19 cellular contexts compared by ENCODE assay signal in genomic region chr20:62901891-62902290, GRCh38. TPM values are rescaled to one million over a fixed set of nuclear protein-coding genes. Genes with fewer than 3 reads are reported as not detected.
DNase-seq lines count a peak whose midpoint lies in the region; ATAC-seq and TF ChIP-seq lines count a peak whose summit lies in the region.
"Had no signal": no experiment of that assay in that cellular context is flagged by ENCODE, and none has a peak within 500 bp of the region (broad histone marks: within the 10 kb centered on the region; RNA-seq: fewer than 3 reads in every experiment).

No MANE protein-coding gene starts in this region.

- CTCF ChIA-PET in activated CD8-positive, alpha-beta T cell treated with anti-CD3 and anti-CD28 coated beads for 36 hours (lab: Charles Lee): interaction anchor here (0.8 to 7.4 kb wide), 13 partner anchors 13 to 107 kb away, joined by 3 to 113 read pairs (median 6); partner anchors contain the start of gene DIDO1
- CTCF ChIA-PET in activated CD8-positive, alpha-beta T cell treated with anti-CD3 and anti-CD28 coated beads, Interleukin-2, amount 10 ng/mL, durations not matched to agents 7 days and 5 days (lab: Charles Lee): interaction anchor here (0.9 to 8.1 kb wide), 7 partner anchors 8 to 107 kb away, joined by 3 to 182 read pairs (median 10); no protein-coding TSS in a partner anchor

- H3K4me1 ChIP-seq in ovary (ENCODE audit: insufficient read depth): peaks cover 3% of the 10 kb centered on the region

- H3K27me3 Mint-ChIP-seq in activated CD8-positive, alpha-beta T cell treated with anti-CD3 and anti-CD28 coated beads for 36 hours: no peaks in the 10 kb centered on the region
- no peaks in the 10 kb centered on the region for H3K27me3 Mint-ChIP-seq in activated CD8-positive, alpha-beta T cell treated with anti-CD3 and anti-CD28 coated beads, Interleukin-2, amount 10 ng/mL, durations not matched to agents 7 days and 5 days (ENCODE audit: low read depth)
- no peaks in the 10 kb centered on the region for H3K27me3 Mint-ChIP-seq in mesothelial cell of epicardium (ENCODE audit: low read depth)

- no peak for TF ChIP-seq POLR2A in ovary (IDR thresholded peaks at IDR 0.05)

- no peak overlapping the region for H3K4me3 ChIP-seq in WERI-Rb-1 (ENCODE audit: low read depth, low read length)
- no peak overlapping the region for H3K4me3 ChIP-seq in ovary
- H3K4me3 ChIP-seq: BLaER1 treated with 17β-estradiol and CSF1 and Interleukin-3, amounts not matched to agents 10 nM and 100 nM; PC-9 had no signal

- no peak for DNase-seq in activated CD8-positive, alpha-beta T cell treated with anti-CD3 and anti-CD28 coated beads for 36 hours
- no peak for DNase-seq in activated CD8-positive, alpha-beta T cell treated with anti-CD3 and anti-CD28 coated beads, Interleukin-2, amount 10 ng/mL, durations not matched to agents 7 days and 5 days
- DNase-seq in D341Med (ENCODE audit: low spot score): peak; percentile 15
- no peak for DNase-seq in WERI-Rb-1
- no peak for DNase-seq in mesothelial cell of epicardium (ENCODE audit: low spot score in 2 of 2, unreplicated experiment in 2 of 2)
- no peak for DNase-seq in ovary
- DNase-seq: KBM-7; NCI-H1092; NCI-H1694; NCI-H69; NK-92 treated with Interleukin-12 subunit alpha and Interleukin-12 subunit beta, amount 100 ng/mL, for 24 hours; PC-9; Right ventricle myocardium superior had no signal

- ATAC-seq in activated CD8-positive, alpha-beta T cell treated with anti-CD3 and anti-CD28 coated beads for 36 hours: no peak
- ATAC-seq in activated CD8-positive, alpha-beta T cell treated with anti-CD3 and anti-CD28 coated beads, Interleukin-2, amount 10 ng/mL, durations not matched to agents 7 days and 5 days: no peak
- ATAC-seq in GM18867 (IDR thresholded peaks at IDR 0.05; ENCODE audit: unreplicated experiment) (no peak), GM18868 (IDR thresholded peaks at IDR 0.05; ENCODE audit: unreplicated experiment) (no peak)
- ATAC-seq: HCT116 had no signal

- TF ChIP-seq EP300 in ovary (IDR thresholded peaks at IDR 0.05): no peak

- H3K9me3 Mint-ChIP-seq in activated CD8-positive, alpha-beta T cell treated with anti-CD3 and anti-CD28 coated beads for 36 hours: no peaks in the 10 kb centered on the region
- H3K9me3 Mint-ChIP-seq in activated CD8-positive, alpha-beta T cell treated with anti-CD3 and anti-CD28 coated beads, Interleukin-2, amount 10 ng/mL, durations not matched to agents 7 days and 5 days (ENCODE audit: insufficient read depth): no peaks in the 10 kb centered on the region
- no peaks in the 10 kb centered on the region for H3K9me3 Mint-ChIP-seq in mesothelial cell of epicardium

- peak overlapping the region; percentile 77; the same call in 1 of the 2 replicates for H3K27ac ChIP-seq in WERI-Rb-1
- no peak overlapping the region for H3K27ac ChIP-seq in ovary
- H3K27ac ChIP-seq: BLaER1 treated with 17β-estradiol and CSF1 and Interleukin-3, amounts not matched to agents 10 nM and 100 nM; PC-9 had no signal

- H3K36me3 Mint-ChIP-seq in activated CD8-positive, alpha-beta T cell treated with anti-CD3 and anti-CD28 coated beads for 36 hours (ENCODE audit: low read depth): peaks cover 46% of the 10 kb centered on the region
- H3K36me3 Mint-ChIP-seq in activated CD8-positive, alpha-beta T cell treated with anti-CD3 and anti-CD28 coated beads, Interleukin-2, amount 10 ng/mL, durations not matched to agents 7 days and 5 days (ENCODE audit: low read depth): peaks cover 72% of the 10 kb centered on the region
- peaks cover 30% of the 10 kb centered on the region for H3K36me3 Mint-ChIP-seq in mesothelial cell of epicardium

- TF ChIP-seq CTCF in activated CD8-positive, alpha-beta T cell treated with anti-CD3 and anti-CD28 coated beads for 36 hours (IDR thresholded peaks at IDR 0.05): no peak
- TF ChIP-seq CTCF in WERI-Rb-1 (IDR thresholded peaks at IDR 0.05; ENCODE audit: low read depth, low read length) (no peak), mesothelial cell of epicardium (IDR thresholded peaks at IDR 0.05; ENCODE audit: unreplicated experiment) (no peak), ovary (IDR thresholded peaks at IDR 0.05) (no peak)

- intact Hi-C loops in activated CD8-positive, alpha-beta T cell treated with anti-CD3 and anti-CD28 coated beads for 36 hours (cut with micrococcal nuclease): loop anchor here (2.0 to 10.0 kb wide), 2 partner anchors 53 to 107 kb away; partner anchors contain the start of gene SLC17A9
- intact Hi-C loops in ovary (cut with DNase I): loop anchor here (2.0 to 10.0 kb wide), 3 partner anchors 103 to 107 kb away; partner anchors contain the start of gene BHLHE23 (in 3 of the 4)

- H3K36me3 ChIP-seq in WERI-Rb-1: peaks cover 64% of the 10 kb centered on the region
- peaks cover 3% of the 10 kb centered on the region for H3K36me3 ChIP-seq in ovary

- peaks cover 40% of the 10 kb centered on the region for H3K4me1 Mint-ChIP-seq in activated CD8-positive, alpha-beta T cell treated with anti-CD3 and anti-CD28 coated beads for 36 hours (ENCODE audit: low read depth)
- H3K4me1 Mint-ChIP-seq in activated CD8-positive, alpha-beta T cell treated with anti-CD3 and anti-CD28 coated beads, Interleukin-2, amount 10 ng/mL, durations not matched to agents 7 days and 5 days (ENCODE audit: low read depth): peaks cover 54% of the 10 kb centered on the region
- peaks cover 35% of the 10 kb centered on the region for H3K4me1 Mint-ChIP-seq in mesothelial cell of epicardium

- no peak overlapping the region for H3K4me3 Mint-ChIP-seq in activated CD8-positive, alpha-beta T cell treated with anti-CD3 and anti-CD28 coated beads for 36 hours
- no peak overlapping the region for H3K4me3 Mint-ChIP-seq in activated CD8-positive, alpha-beta T cell treated with anti-CD3 and anti-CD28 coated beads, Interleukin-2, amount 10 ng/mL, durations not matched to agents 7 days and 5 days
- H3K4me3 Mint-ChIP-seq in mesothelial cell of epicardium: no peak overlapping the region

- H3K27ac Mint-ChIP-seq in activated CD8-positive, alpha-beta T cell treated with anti-CD3 and anti-CD28 coated beads for 36 hours: peak overlapping the region; percentile 48
- no peak overlapping the region for H3K27ac Mint-ChIP-seq in activated CD8-positive, alpha-beta T cell treated with anti-CD3 and anti-CD28 coated beads, Interleukin-2, amount 10 ng/mL, durations not matched to agents 7 days and 5 days
- peak overlapping the region; percentile 92 for H3K27ac Mint-ChIP-seq in mesothelial cell of epicardium

- POLR2A ChIA-PET in activated CD8-positive, alpha-beta T cell treated with anti-CD3 and anti-CD28 coated beads for 36 hours (lab: Charles Lee): interaction anchor here (0.8 to 3.2 kb wide), 6 partner anchors 10 to 37 kb away, joined by 3 to 20 read pairs (median 8); partner anchors contain the start of gene GID8
- POLR2A ChIA-PET in activated CD8-positive, alpha-beta T cell treated with anti-CD3 and anti-CD28 coated beads, Interleukin-2, amount 10 ng/mL, durations not matched to agents 7 days and 5 days (lab: Charles Lee): interaction anchor here (0.8 to 1.5 kb wide), 3 partner anchors 23 to 36 kb away, joined by 3 to 4 read pairs (median 4); partner anchors contain the start of gene GID8

- H3K9me3 ChIP-seq in WERI-Rb-1 (ENCODE audit: severe bottlenecking): no peaks in the 10 kb centered on the region
- no peaks in the 10 kb centered on the region for H3K9me3 ChIP-seq in ovary
- H3K9me3 ChIP-seq: BLaER1 treated with 17β-estradiol and CSF1 and Interleukin-3, amounts not matched to agents 10 nM and 100 nM had no signal

- no peaks in the 10 kb centered on the region for H3K27me3 ChIP-seq in WERI-Rb-1 (ENCODE audit: insufficient read depth, low read depth, severe bottlenecking)
- H3K27me3 ChIP-seq in ovary: no peaks in the 10 kb centered on the region
- H3K27me3 ChIP-seq: BLaER1 treated with 17β-estradiol and CSF1 and Interleukin-3, amounts not matched to agents 10 nM and 100 nM had no signal

- 80 to 89% (median 83%) methylated on average over 11 of the region's 11 CpGs for WGBS in ovary, 3 donors

RNA-seq across cellular contexts. Expression of gene DIDO1, which starts 24.4 kb away (rescaled TPM):
- total RNA-seq in activated CD8-positive, alpha-beta T cell treated with anti-CD3 and anti-CD28 coated beads for 36 hours: 10 to 100 TPM; 45.9 to 47.4 TPM
- total RNA-seq in activated CD8-positive, alpha-beta T cell treated with anti-CD3 and anti-CD28 coated beads, Interleukin-2, amount 10 ng/mL, durations not matched to agents 7 days and 5 days: 10 to 100 TPM; 69.6 to 74.0 TPM
- total RNA-seq in mesothelial cell of epicardium: 70.3 to 73.1 TPM (median 70.5 TPM) in 3 replicates
- 10 to 100 TPM; 49.4 to 82.2 (median 69.8) TPM for total RNA-seq in ovary
- 10 to 100 TPM; 42.9 to 47.0 TPM for polyA plus RNA-seq in ovary

RNA-seq across cellular contexts. Expression of gene GID8, which starts 36.1 kb away (rescaled TPM):
- 10 to 100 TPM; 39.2 to 42.2 TPM for total RNA-seq in activated CD8-positive, alpha-beta T cell treated with anti-CD3 and anti-CD28 coated beads for 36 hours
- total RNA-seq in activated CD8-positive, alpha-beta T cell treated with anti-CD3 and anti-CD28 coated beads, Interleukin-2, amount 10 ng/mL, durations not matched to agents 7 days and 5 days: 10 to 100 TPM; 37.3 to 39.7 TPM
- 57.8 to 59.2 TPM (median 57.9 TPM) in 3 replicates for total RNA-seq in mesothelial cell of epicardium
- 10 to 100 TPM; 23.6 to 54.3 (median 47.0) TPM for total RNA-seq in ovary
- 10 to 100 TPM; 26.5 to 30.1 TPM for polyA plus RNA-seq in ovary

RNA-seq across cellular contexts. Expression of gene TCFL5, which starts 40.3 kb away (rescaled TPM):
- total RNA-seq in activated CD8-positive, alpha-beta T cell treated with anti-CD3 and anti-CD28 coated beads for 36 hours: 1 to 10 TPM; 7.5 to 7.6 TPM
- total RNA-seq in activated CD8-positive, alpha-beta T cell treated with anti-CD3 and anti-CD28 coated beads, Interleukin-2, amount 10 ng/mL, durations not matched to agents 7 days and 5 days: 1 to 10 TPM; 7.9 to 9.6 TPM
- total RNA-seq in mesothelial cell of epicardium: 12.0 to 12.6 TPM (median 12.2 TPM) in 3 replicates
- 10 to 100 TPM in 5 of 7 donors, 1 to 10 TPM in 2; 8.5 to 17.9 (median 15.0) TPM for total RNA-seq in ovary
- polyA plus RNA-seq in ovary: 10 to 100 TPM in 1 of 2 donors, 1 to 10 TPM in 1; 8.1 to 10.5 TPM

RNA-seq across cellular contexts. Expression of gene SLC17A9, which starts 50.6 kb away (rescaled TPM):
- total RNA-seq in activated CD8-positive, alpha-beta T cell treated with anti-CD3 and anti-CD28 coated beads for 36 hours: 10 to 100 TPM; 78.5 to 78.7 TPM
- 10 to 100 TPM; 57.8 to 69.7 TPM for total RNA-seq in activated CD8-positive, alpha-beta T cell treated with anti-CD3 and anti-CD28 coated beads, Interleukin-2, amount 10 ng/mL, durations not matched to agents 7 days and 5 days
- total RNA-seq in mesothelial cell of epicardium (5.3 to 7.1 TPM (median 5.7 TPM) in 3 replicates), ovary (1 to 10 TPM; 1.8 to 7.7 (median 4.8) TPM)
- 1 to 10 TPM in 1 of 2 donors, under 1 TPM in 1; 0.68 to 2.6 TPM for polyA plus RNA-seq in ovary
- total RNA-seq: A172, M059J had no signal
